34 cellular contexts compared by ENCODE assay signal in genomic region chr20:39280875-39281274, GRCh38.
"Had no signal": no experiment of that assay in that cellular context is flagged by ENCODE, and none has a peak within 500 bp of the region (broad histone marks: within the 10 kb centered on the region; RNA-seq: fewer than 3 reads in every experiment).

No MANE protein-coding gene starts in this region.

- H3K4me3 ChIP-seq: MG63 had no signal

- DNase-seq: MG63, MM.1S, MV-4-11, NCI-H1048, NCI-H1092, NCI-H1092 treated with DMSO at 0.1 percent for 48 hours, NCI-H1105, NCI-H1105 treated with DMSO at 0.1 percent for 48 hours, NCI-H1417, NCI-H1417 treated with DMSO at 0.1 percent for 48 hours, NCI-H1436, NCI-H1436 treated with DMSO at 0.1 percent for 48 hours, NCI-H146, NCI-H1694, NCI-H1694 treated with DMSO at 0.1 percent for 48 hours, NCI-H187, NCI-H187 treated with DMSO at 0.1 percent for 48 hours, NCI-H1930, NCI-H2029, NCI-H2029 treated with DMSO at 0.1 percent for 48 hours, NCI-H2081, NCI-H2081 treated with DMSO at 0.1 percent for 48 hours, NCI-H2107, NCI-H2171, NCI-H2171 treated with DMSO at 0.1 percent for 48 hours, NCI-H2227 treated with DMSO at 0.1 percent for 48 hours, NCI-H226, NCI-H345, NCI-H446, NCI-H446 treated with DMSO at 0.1 percent for 48 hours, NCI-H510A, NCI-H510A treated with DMSO at 0.1 percent for 48 hours, NCI-H524, NCI-H524 treated with DMSO at 0.1 percent for 48 hours had no signal

- H3K36me3 ChIP-seq: MG63 had no signal
